Comparison of ENCODE assay signal across 33 cellular contexts in genomic region chr6:87972279-87972678, GRCh38.
DNase-seq lines count a peak whose midpoint lies in the region; ATAC-seq, FAIRE-seq and TF ChIP-seq lines count a peak whose summit lies in the region.
"Had no signal": no experiment of that assay in that cellular context is flagged by ENCODE, and none has a peak within 500 bp of the region (broad histone marks: within the 10 kb centered on the region; RNA-seq: fewer than 3 reads in every experiment).

No MANE protein-coding gene starts in this region.

- H3K36me3 Mint-ChIP-seq in activated naive CD8-positive, alpha-beta T cell treated with anti-CD3 and anti-CD28 coated beads, Interleukin-2, amount 50 U/mL, for 24 hours (ENCODE audit: low read depth): no peaks in the 10 kb centered on the region
- no peaks in the 10 kb centered on the region for H3K36me3 Mint-ChIP-seq in activated naive CD8-positive, alpha-beta T cell treated with anti-CD3 and anti-CD28 coated beads for 36 hours
- no peaks in the 10 kb centered on the region for H3K36me3 Mint-ChIP-seq in GM23338 (ENCODE audit: low read depth)
- H3K36me3 Mint-ChIP-seq in stimulated activated naive B cell treated with anti-CD40 and anti-IgM and Interleukin-4, amounts not matched to agents 10 μg/mL and 1 μg/mL and 100 μg/mL, for 72 hours: no peaks in the 10 kb centered on the region
- H3K36me3 Mint-ChIP-seq: CD14-positive monocyte; CD4-positive, alpha-beta memory T cell; CD4-positive, CD25-positive, alpha-beta regulatory T cell; CD8-positive, alpha-beta memory T cell; CD8-positive, alpha-beta T cell had no signal

- peaks cover 5% of the 10 kb centered on the region for H3K27me3 Mint-ChIP-seq in activated naive CD8-positive, alpha-beta T cell treated with anti-CD3 and anti-CD28 coated beads, Interleukin-2, amount 50 U/mL, for 24 hours
- H3K27me3 Mint-ChIP-seq in activated naive CD8-positive, alpha-beta T cell treated with anti-CD3 and anti-CD28 coated beads for 36 hours: peaks cover 2% of the 10 kb centered on the region
- peaks cover 2% of the 10 kb centered on the region for H3K27me3 Mint-ChIP-seq in GM23338 (ENCODE audit: insufficient read depth, low read depth, poor library complexity)
- peaks cover 2 to 28% of the 10 kb centered on the region in 2 donors for H3K27me3 Mint-ChIP-seq in stimulated activated naive B cell treated with anti-CD40 and anti-IgM and Interleukin-4, amounts not matched to agents 10 μg/mL and 1 μg/mL and 100 μg/mL, for 72 hours

- no peak for DNase-seq in activated naive CD8-positive, alpha-beta T cell treated with anti-CD3 and anti-CD28 coated beads, Interleukin-2, amount 50 U/mL, for 24 hours
- DNase-seq in activated naive CD8-positive, alpha-beta T cell treated with anti-CD3 and anti-CD28 coated beads for 36 hours: no peak
- DNase-seq in GM23338 (ENCODE audit: low spot score): no peak
- no peak for DNase-seq in stimulated activated naive B cell treated with anti-CD40 and anti-IgM and Interleukin-4, amounts not matched to agents 10 μg/mL and 1 μg/mL and 100 μg/mL, for 72 hours
- DNase-seq in urothelium cell line (ENCODE audit: low spot score): no peak
- DNase-seq: 8988T; ACHN; AML-193; BE2C; C1 segment of cervical spinal cord; Calu3; CD4-positive, alpha-beta memory T cell; CD4-positive, alpha-beta T cell; CD4-positive, CD25-positive, alpha-beta regulatory T cell; CD8-positive, alpha-beta memory T cell; CD8-positive, alpha-beta T cell; COR-L47; DMS 273 treated with DMSO at 0.1 percent for 48 hours; DMS153; DMS53; DMS79; DMS79 treated with DMSO at 0.1 percent for 48 hours; DND-41; EL had no signal

- H3K4me1 ChIP-seq in GM23338 (ENCODE audit: insufficient read depth): peaks cover 23% of the 10 kb centered on the region
- H3K4me1 ChIP-seq: A549; BE2C; BLaER1; BLaER1 treated with 17β-estradiol and CSF1 and Interleukin-3, amounts not matched to agents 10 nM and 100 nM had no signal

- H2AFZ ChIP-seq in GM23338: peak overlapping the region; percentile 38; the same call in 1 of the 2 replicates

- no peak overlapping the region for H3K27ac Mint-ChIP-seq in activated naive CD8-positive, alpha-beta T cell treated with anti-CD3 and anti-CD28 coated beads, Interleukin-2, amount 50 U/mL, for 24 hours
- no peak overlapping the region for H3K27ac Mint-ChIP-seq in activated naive CD8-positive, alpha-beta T cell treated with anti-CD3 and anti-CD28 coated beads for 36 hours
- no peak overlapping the region for H3K27ac Mint-ChIP-seq in GM23338
- H3K27ac Mint-ChIP-seq in stimulated activated naive B cell treated with anti-CD40 and anti-IgM and Interleukin-4, amounts not matched to agents 10 μg/mL and 1 μg/mL and 100 μg/mL, for 72 hours: no peak overlapping the region
- H3K27ac Mint-ChIP-seq: B cell; CD14-positive monocyte; CD4-positive, alpha-beta memory T cell; CD4-positive, alpha-beta T cell; CD4-positive, CD25-positive, alpha-beta regulatory T cell; CD8-positive, alpha-beta T cell had no signal

- no peak overlapping the region for H3K4me3 ChIP-seq in GM23338
- H3K4me3 ChIP-seq: A549; BLaER1; BLaER1 treated with 17β-estradiol and CSF1 and Interleukin-3, amounts not matched to agents 10 nM and 100 nM had no signal

- H3K36me3 ChIP-seq in GM23338 (ENCODE audit: insufficient read depth): no peaks in the 10 kb centered on the region
- H3K36me3 ChIP-seq: BE2C; BLaER1; BLaER1 treated with 17β-estradiol and CSF1 and Interleukin-3, amounts not matched to agents 10 nM and 100 nM had no signal

- no peak overlapping the region for H3K4me2 ChIP-seq in GM23338
- H3K4me2 ChIP-seq: A549; BLaER1; BLaER1 treated with 17β-estradiol and CSF1 and Interleukin-3, amounts not matched to agents 10 nM and 100 nM had no signal

- H4K20me1 ChIP-seq in GM23338 (replicated peaks; ENCODE audit: insufficient read depth): no peaks in the 10 kb centered on the region
- H4K20me1 ChIP-seq: BLaER1; BLaER1 treated with 17β-estradiol and CSF1 and Interleukin-3, amounts not matched to agents 10 nM and 100 nM had no signal

- 0 out of 2 replicates have a peak, but pooled peaks cover 8% of the 10 kb centered on the region for H3K9me2 ChIP-seq in GM23338 (ENCODE audit: insufficient read depth)

- H3K4me1 Mint-ChIP-seq in activated naive CD8-positive, alpha-beta T cell treated with anti-CD3 and anti-CD28 coated beads, Interleukin-2, amount 50 U/mL, for 24 hours: peaks cover 6% of the 10 kb centered on the region
- no peaks in the 10 kb centered on the region for H3K4me1 Mint-ChIP-seq in activated naive CD8-positive, alpha-beta T cell treated with anti-CD3 and anti-CD28 coated beads for 36 hours
- no peaks in the 10 kb centered on the region for H3K4me1 Mint-ChIP-seq in GM23338
- H3K4me1 Mint-ChIP-seq in stimulated activated naive B cell treated with anti-CD40 and anti-IgM and Interleukin-4, amounts not matched to agents 10 μg/mL and 1 μg/mL and 100 μg/mL, for 72 hours: peaks cover 0 to 14% of the 10 kb centered on the region in 2 donors
- H3K4me1 Mint-ChIP-seq: B cell; CD14-positive monocyte; CD4-positive, alpha-beta memory T cell; CD4-positive, CD25-positive, alpha-beta regulatory T cell; CD8-positive, alpha-beta memory T cell had no signal

- no peaks in the 10 kb centered on the region for H3K79me2 ChIP-seq in GM23338 (replicated peaks; ENCODE audit: insufficient read depth)

- ATAC-seq in activated naive CD8-positive, alpha-beta T cell treated with anti-CD3 and anti-CD28 coated beads, Interleukin-2, amount 50 U/mL, for 24 hours: peak; percentile 49
- ATAC-seq in GM23338 (no peak), GM19328 (IDR thresholded peaks at IDR 0.05; ENCODE audit: unreplicated experiment) (no peak)
- peak; percentile 57 to 72 for ATAC-seq in stimulated activated naive B cell treated with anti-CD40 and anti-IgM and Interleukin-4, amounts not matched to agents 10 μg/mL and 1 μg/mL and 100 μg/mL, for 72 hours (replicated peaks)
- ATAC-seq: A549; CD8-positive, alpha-beta T cell had no signal

- H3K27me3 ChIP-seq in GM23338 (ENCODE audit: insufficient read depth): no peaks in the 10 kb centered on the region
- H3K27me3 ChIP-seq: BLaER1; BLaER1 treated with 17β-estradiol and CSF1 and Interleukin-3, amounts not matched to agents 10 nM and 100 nM had no signal

- no peak overlapping the region for H3K4me3 Mint-ChIP-seq in activated naive CD8-positive, alpha-beta T cell treated with anti-CD3 and anti-CD28 coated beads, Interleukin-2, amount 50 U/mL, for 24 hours
- H3K4me3 Mint-ChIP-seq in activated naive CD8-positive, alpha-beta T cell treated with anti-CD3 and anti-CD28 coated beads for 36 hours: no peak overlapping the region
- no peak overlapping the region for H3K4me3 Mint-ChIP-seq in GM23338
- no peak overlapping the region for H3K4me3 Mint-ChIP-seq in stimulated activated naive B cell treated with anti-CD40 and anti-IgM and Interleukin-4, amounts not matched to agents 10 μg/mL and 1 μg/mL and 100 μg/mL, for 72 hours
- H3K4me3 Mint-ChIP-seq: B cell; CD14-positive monocyte; CD4-positive, alpha-beta memory T cell; CD4-positive, alpha-beta T cell; CD4-positive, CD25-positive, alpha-beta regulatory T cell; CD8-positive, alpha-beta memory T cell; CD8-positive, alpha-beta T cell had no signal

- no peaks in the 10 kb centered on the region for H3F3A ChIP-seq in GM23338 (replicated peaks; ENCODE audit: low read depth)

- no peaks in the 10 kb centered on the region for H3K9me3 Mint-ChIP-seq in activated naive CD8-positive, alpha-beta T cell treated with anti-CD3 and anti-CD28 coated beads, Interleukin-2, amount 50 U/mL, for 24 hours
- H3K9me3 Mint-ChIP-seq in activated naive CD8-positive, alpha-beta T cell treated with anti-CD3 and anti-CD28 coated beads for 36 hours: no peaks in the 10 kb centered on the region
- no peaks in the 10 kb centered on the region for H3K9me3 Mint-ChIP-seq in GM23338
- peaks cover 2 to 3% of the 10 kb centered on the region in 2 donors for H3K9me3 Mint-ChIP-seq in stimulated activated naive B cell treated with anti-CD40 and anti-IgM and Interleukin-4, amounts not matched to agents 10 μg/mL and 1 μg/mL and 100 μg/mL, for 72 hours
- H3K9me3 Mint-ChIP-seq: CD4-positive, alpha-beta T cell; CD8-positive, alpha-beta memory T cell; CD8-positive, alpha-beta T cell had no signal

- no peak for FAIRE-seq in urothelium cell line (lab: Jason Lieb, UNC)
- FAIRE-seq: A204.1, A549 had no signal

- H3K27ac ChIP-seq in GM23338 (ENCODE audit: low read depth): no peak overlapping the region
- H3K27ac ChIP-seq: 22Rv1; A549; BLaER1; BLaER1 treated with 17β-estradiol and CSF1 and Interleukin-3, amounts not matched to agents 10 nM and 100 nM; C4-2B had no signal

- TF ChIP-seq CTCF in GM23338 (conservative IDR thresholded peaks at IDR 0.05; ENCODE audit: low read depth in 2 of 2): no peak

TF ChIP-seq in GM23338, 12 proteins besides CTCF, POLR2A, EP300 and RAD21 (continues in another document):
- TF ChIP-seq EZH2 (IDR thresholded peaks at IDR 0.05; ENCODE audit: low read depth, unreplicated experiment) (no peak), ZNF331 (CRISPR knock-in tag; IDR thresholded peaks at IDR 0.05; ENCODE audit: low read depth) (no peak), EZH2phosphoT487 (IDR thresholded peaks at IDR 0.05; ENCODE audit: unreplicated experiment) (no peak), STAT1 (IDR thresholded peaks at IDR 0.05; ENCODE audit: unreplicated experiment) (no peak), JUNB (IDR thresholded peaks at IDR 0.05; ENCODE audit: unreplicated experiment) (no peak), CREB1 (CRISPR knock-in tag; IDR thresholded peaks at IDR 0.05; ENCODE audit: low read depth) (no peak), ETS1 (IDR thresholded peaks at IDR 0.05) (no peak)

Comparison
In these comparisons a context has a peak if more than half of its experiments do, and no peak if none do; other contexts are left out.
1. ATAC-seq: peak in activated naive CD8-positive, alpha-beta T cell treated with anti-CD3 and anti-CD28 coated beads, Interleukin-2, amount 50 U/mL, for 24 hours (single experiment) and stimulated activated naive B cell treated with anti-CD40 and anti-IgM and Interleukin-4, amounts not matched to agents 10 μg/mL and 1 μg/mL and 100 μg/mL, for 72 hours (2 of 2); none in GM23338 (single experiment) and GM19328 (single experiment).